In genomic region chr22:30079952-30080533, GRCh38 we compare ENCODE assay signal across 9 cellular contexts. TPM values are rescaled to one million over a fixed set of nuclear protein-coding genes. Genes with fewer than 3 reads are reported as not detected.
DNase-seq lines count a peak whose midpoint lies in the region; ATAC-seq, FAIRE-seq and TF ChIP-seq lines count a peak whose summit lies in the region.
"Had no signal": no experiment of that assay in that cellular context is flagged by ENCODE, and none has a peak within 500 bp of the region (broad histone marks: within the 10 kb centered on the region; RNA-seq: fewer than 3 reads in every experiment).

Gene HORMAD2, plus strand, starts transcription at chr22:30080464. Its CDS starts 13,489 bp downstream, at chr22:30093953.

- SMC1A ChIA-PET in GM12878 (lab: Charles Lee; ENCODE audit: uncharacterized antibody, unreplicated experiment): no interaction called here

- no peak for TF ChIP-seq POLR2A in GM12878 (IDR thresholded peaks at IDR 0.05; ENCODE audit: low read depth, low read length)

- peak within 1 kb of the TSS; percentile 16; the same call in 1 of the 2 replicates for H3K4me3 ChIP-seq in GM12865 (ENCODE audit: low read depth, low read length)
- no peak within 1 kb of the TSS for H3K4me3 ChIP-seq in GM12878
- peak within 1 kb of the TSS; percentile 54 for H3K4me3 ChIP-seq in iPS-18a (ENCODE audit: low read length)
- H3K4me3 ChIP-seq in OCI-LY7 (ENCODE audit: low read depth, low read length, poor library complexity, severe bottlenecking): no peak within 1 kb of the TSS

- H2AFZ ChIP-seq in GM12878 (ENCODE audit: control insufficient read depth, low read depth, low read length): peak within 1 kb of the TSS; percentile 71
- no peak within 1 kb of the TSS for H2AFZ ChIP-seq in OCI-LY7 (ENCODE audit: low read length)

- H3K9me2 ChIP-seq in OCI-LY7 (ENCODE audit: insufficient read depth, low read length): no peaks in the 10 kb centered on the region

- DNase-seq in GM12865 (ENCODE audit: low read depth): peak; percentile 49
- DNase-seq in GM12878 (ENCODE audit: low read depth, low spot score): no peak
- peak; percentile 52 for DNase-seq in progenitor cell of endocrine pancreas (ENCODE audit: low spot score, unreplicated experiment)
- no peak for DNase-seq in T1000 (lab: John Stamatoyannopoulos, UW)
- DNase-seq in mesenteric fat pad (ENCODE audit: low spot score): no peak
- no peak for DNase-seq in OCI-LY7 (ENCODE audit: low spot score)

- H3K4me3 Mint-ChIP-seq in progenitor cell of endocrine pancreas (ENCODE audit: low read depth): peak within 1 kb of the TSS; percentile 64

- no TSS peak for BruUV-seq in GM12878 (replicated peaks; lab: Mats Ljungman, UMichigan)
- no TSS peak for BruUV-seq in OCI-LY7 (replicated peaks; lab: Mats Ljungman, UMichigan)

- H3K36me3 ChIP-seq in GM12878 (ENCODE audit: control insufficient read depth in 2 of 2, insufficient read depth in 2 of 2, low read length in 1 of 2): no peaks in the 10 kb centered on the region
- no peaks in the 10 kb centered on the region for H3K36me3 ChIP-seq in iPS-18a (ENCODE audit: control insufficient read depth, low read depth, low read length)
- no peaks in the 10 kb centered on the region for H3K36me3 ChIP-seq in OCI-LY7 (ENCODE audit: insufficient read depth, low read length)

- in situ Hi-C loops in GM12878 (cut with MboI): loop anchor here (10.0 kb wide), 1 partner anchor 685 kb away; no protein-coding TSS in a partner anchor

- H3K9ac ChIP-seq in GM12878 (ENCODE audit: control insufficient read depth, insufficient read depth, low read length) (peak within 1 kb of the TSS; percentile 12; the same call in 1 of the 2 replicates), iPS-18a (ENCODE audit: low read length) (no peak within 1 kb of the TSS)

- no peak for TF ChIP-seq EP300 in GM12878 (IDR thresholded peaks at IDR 0.05; ENCODE audit: borderline replicate concordance in 1 of 2, control insufficient read depth in 1 of 2, low read depth in 2 of 2, low read length in 2 of 2)

- peaks cover 20% of the 10 kb centered on the region for H3K4me1 Mint-ChIP-seq in progenitor cell of endocrine pancreas (ENCODE audit: low read depth)

- peaks cover 31% of the 10 kb centered on the region for H3K27me3 Mint-ChIP-seq in progenitor cell of endocrine pancreas

- POLR2A ChIA-PET in GM12878 (lab: Charles Lee): no interaction called here
- POLR2A ChIA-PET in OCI-LY7 (lab: Charles Lee): no interaction called here

- H3K79me2 ChIP-seq in GM12878 (ENCODE audit: control insufficient read depth, insufficient read depth, low read length): no peaks in the 10 kb centered on the region
- no peaks in the 10 kb centered on the region for H3K79me2 ChIP-seq in OCI-LY7 (ENCODE audit: insufficient read depth, low read depth, low read length)

- H3K4me1 ChIP-seq in GM12878 (ENCODE audit: control insufficient read depth, insufficient read depth, low read length) (peaks cover 19% of the 10 kb centered on the region), iPS-18a (ENCODE audit: control insufficient read depth, low read depth, low read length) (peaks cover 10% of the 10 kb centered on the region), OCI-LY7 (ENCODE audit: insufficient read depth, low read length, poor library complexity, severe bottlenecking) (no peaks in the 10 kb centered on the region)

- H3K9me3 ChIP-seq in GM12878 (replicated peaks; ENCODE audit: control insufficient read depth, insufficient read depth, low read length) (no peaks in the 10 kb centered on the region; the same call in 2 of the 3 replicates), iPS-18a (ENCODE audit: control insufficient read depth, low read depth, low read length) (no peaks in the 10 kb centered on the region), OCI-LY7 (ENCODE audit: low read length) (no peaks in the 10 kb centered on the region)

- H3K27ac ChIP-seq in GM12878 (ENCODE audit: control insufficient read depth, insufficient read depth) (no peak within 1 kb of the TSS), iPS-18a (ENCODE audit: low read length) (no peak within 1 kb of the TSS), OCI-LY7 (ENCODE audit: low read depth, low read length, poor library complexity, severe bottlenecking) (no peak within 1 kb of the TSS)
- H3K27ac ChIP-seq: epithelial cell of prostate had no signal

- H3K27ac Mint-ChIP-seq in progenitor cell of endocrine pancreas: peak within 1 kb of the TSS; percentile 78

- H3K9me3 Mint-ChIP-seq in progenitor cell of endocrine pancreas (ENCODE audit: low read depth): peaks cover 10% of the 10 kb centered on the region

- H3K36me3 Mint-ChIP-seq in progenitor cell of endocrine pancreas (ENCODE audit: insufficient read depth): peaks cover 3% of the 10 kb centered on the region

- CTCF ChIA-PET in GM12878 (lab: Yijun Ruan, JAX): interaction anchor here (7.0 kb wide), 1 partner anchor 7 kb away, joined by 58 read pairs; no protein-coding TSS in a partner anchor
- CTCF ChIA-PET in OCI-LY7 (lab: Charles Lee; ENCODE audit: unreplicated experiment): no interaction called here

- TF ChIP-seq RAD21 in GM12878 (IDR thresholded peaks at IDR 0.05; ENCODE audit: insufficient read depth, low read depth, low read length): no peak

- FAIRE-seq in GM12878 (lab: Jason Lieb, UNC): no peak

- H4K20me1 ChIP-seq in GM12878 (ENCODE audit: control insufficient read depth, insufficient read depth): no peaks in the 10 kb centered on the region
- H4K20me1 ChIP-seq in OCI-LY7 (ENCODE audit: insufficient read depth, low read length): no peaks in the 10 kb centered on the region

- RAD21 ChIA-PET in GM12878 (lab: Charles Lee; ENCODE audit: unreplicated experiment): interaction anchor here (1.6 kb wide), 1 partner anchor 61 kb away, joined by 3 read pairs; no protein-coding TSS in a partner anchor

- ATAC-seq in GM12878 (peak; percentile 73), GM19452 (IDR thresholded peaks at IDR 0.05; ENCODE audit: unreplicated experiment) (no peak)

- H3K27me3 ChIP-seq in GM12878 (replicated peaks in 1 of 2; ENCODE audit: control insufficient read depth in 2 of 2, insufficient read depth in 2 of 2, low read length in 1 of 2): no peaks in the 10 kb centered on the region
- H3K27me3 ChIP-seq in iPS-18a (ENCODE audit: control insufficient read depth, insufficient read depth, low read length): peaks cover 10% of the 10 kb centered on the region

- intact Hi-C loops in GM12878 (cut with micrococcal nuclease; ENCODE audit: unreplicated experiment): loop anchor here (10.0 kb wide), 2 partner anchors 355 to 385 kb away; partner anchors contain the start of gene CABP7
- intact Hi-C loops in OCI-LY7 (cut with micrococcal nuclease; ENCODE audit: unreplicated experiment): no loop called here

- 17% methylated on average over 35 of the region's 53 CpGs for WGBS in GM12878 (ENCODE audit: insufficient coverage, insufficient replicate concordance, low lambda C conversion rate, missing lambda C conversion rate)

- H3K4me2 ChIP-seq in GM12878 (ENCODE audit: control insufficient read depth, insufficient read depth) (peak within 1 kb of the TSS; percentile 85), OCI-LY7 (ENCODE audit: low read length) (no peak within 1 kb of the TSS)

- TF ChIP-seq CTCF in GM12865 (IDR thresholded peaks at IDR 0.05; ENCODE audit: insufficient read depth, low read depth, low read length, missing control alignments) (no peak), GM12878 (IDR thresholded peaks at IDR 0.05 in 2 of 3, conservative IDR thresholded peaks at IDR 0.05 in 1 of 3; ENCODE audit: control insufficient read depth in 2 of 3, extremely low read depth in 1 of 3, insufficient read depth in 1 of 3, low read depth in 3 of 3, low read length in 3 of 3) (no peak), progenitor cell of endocrine pancreas (IDR thresholded peaks at IDR 0.05; ENCODE audit: unreplicated experiment) (no peak), OCI-LY7 (conservative IDR thresholded peaks at IDR 0.05; ENCODE audit: low read length) (no peak)

TF ChIP-seq in GM12878, 131 proteins besides CTCF, POLR2A, EP300 and RAD21:
- peak; percentile 96; the same call in 2 of the 3 replicates for TF ChIP-seq POU2F2 (IDR thresholded peaks at IDR 0.05; ENCODE audit: borderline replicate concordance, low read depth, low read length)
- TF ChIP-seq IRF5 (IDR thresholded peaks at IDR 0.05; ENCODE audit: borderline replicate concordance): no peak
TF ChIP-seq in GM12878: peak in this region for 1.

RNA-seq across cellular contexts. Expression of gene HORMAD2, which starts in this region (rescaled TPM):
- total RNA-seq in GM12878 (2013; cell fraction: nucleolus; rRNA removed): not detected in 2 replicates
- not detected in 2 replicates for total RNA-seq in GM12878 (2014; rRNA removed)
- total RNA-seq in GM12878 (2014; rRNA removed; fragmentation: Illumina TruSeq; extraction: Trizol): not detected in 2 replicates
- total RNA-seq in GM12878 (2021): not detected in 2 replicates
- polyA plus RNA-seq in GM12878 (2011; ENCODE audit: low read depth): not detected
- polyA plus RNA-seq in GM12878 (2011; rRNA removed): 0.07 and 0.33 TPM in 2 replicates
- not detected in 2 replicates for polyA plus RNA-seq in GM12878 (2011; cell fraction: cytosol; rRNA removed)
- 0.07 TPM in 1 of 2 replicates, not detected in the other for polyA plus RNA-seq in GM12878 (2011; cell fraction: nucleus; rRNA removed)
- polyA plus RNA-seq in GM12878 (2012): not detected in 2 replicates
- not detected in 2 replicates for polyA plus RNA-seq in GM12878 (2014; fragmentation: Illumina TruSeq; extraction: Trizol)
- polyA plus RNA-seq in GM12878 (2014; fragmentation: Nextera tagmentation; extraction: Ambion mirVana): under 1 TPM in 1 of 2 experiments, not detected in 1; 0.13 TPM
- polyA plus RNA-seq in GM12878 (2014; rRNA removed): not detected in 2 replicates
- polyA plus RNA-seq in GM12878 (2016; fragmentation: Nextera tagmentation; extraction: Ambion mirVana): not detected
- 0.10 and 0.37 TPM in 2 replicates for polyA minus RNA-seq in GM12878 (2011; rRNA and poly(A)+ RNA removed)
- polyA minus RNA-seq in GM12878 (2011; cell fraction: cytosol; rRNA and poly(A)+ RNA removed): not detected in 2 replicates
- not detected in 2 replicates for polyA minus RNA-seq in GM12878 (2011; cell fraction: nucleus; rRNA and poly(A)+ RNA removed)
- not detected in 2 replicates for total RNA-seq in progenitor cell of endocrine pancreas
- total RNA-seq in mesenteric fat pad: not detected
- 0.39 TPM in 1 of 2 replicates, not detected in the other for total RNA-seq in OCI-LY7 (2014; rRNA removed; shearing (Covaris generic))
- total RNA-seq in OCI-LY7 (2022): not detected in 2 replicates

Comparison
In these comparisons a context has a peak if more than half of its experiments do, and no peak if none do; other contexts are left out.
1. Peak in ATAC-seq, H3K9ac ChIP-seq and H3K4me2 ChIP-seq in GM12878; RNA of the gene not detected or under 1 TPM.
2. Peak in DNase-seq in progenitor cell of endocrine pancreas; RNA of the gene not detected or under 1 TPM.
3. H3K4me3 ChIP-seq: peak in GM12865 (single experiment) and iPS-18a (single experiment); none in GM12878 (single experiment) and OCI-LY7 (single experiment).